ENCODE assay signal across 21 cellular contexts in genomic region chr18:26928669-26929313, GRCh38.
DNase-seq lines count a peak whose midpoint lies in the region; ATAC-seq and TF ChIP-seq lines count a peak whose summit lies in the region.
"Had no signal": no experiment of that assay in that cellular context is flagged by ENCODE, and none has a peak within 500 bp of the region (broad histone marks: within the 10 kb centered on the region; RNA-seq: fewer than 3 reads in every experiment).

No MANE protein-coding gene starts in this region.

- intact Hi-C loops in mammary epithelial cell (cut with micrococcal nuclease) = no loop called here
- intact Hi-C loops in breast epithelium (cut with DNase I; ENCODE audit: low total_unique reads) = no loop called here
- intact Hi-C loops in upper lobe of right lung (cut with DNase I) = no loop called here

- TF ChIP-seq CTCF in mammary epithelial cell (conservative IDR thresholded peaks at IDR 0.05 in 1 of 2, IDR thresholded peaks at IDR 0.05 in 1 of 2; ENCODE audit: extremely low read depth in 1 of 2, insufficient read depth in 1 of 2, low read depth in 1 of 2, low read length in 2 of 2) (no peak), breast epithelium (IDR thresholded peaks at IDR 0.05) (no peak), lung (IDR thresholded peaks at IDR 0.05; ENCODE audit: control extremely low read depth, extremely low read depth) (no peak), upper lobe of right lung (IDR thresholded peaks at IDR 0.05) (no peak)

- H3K9ac ChIP-seq in mammary epithelial cell (ENCODE audit: insufficient read depth, low read length) (no peak overlapping the region), Karpas-422 (ENCODE audit: low read length) (no peak overlapping the region)

- no peak overlapping the region for H3K27ac ChIP-seq in mammary epithelial cell (ENCODE audit: insufficient read depth, low read depth, low read length)
- no peak overlapping the region for H3K27ac ChIP-seq in breast epithelium
- H3K27ac ChIP-seq in lung (ENCODE audit: low read depth in 1 of 2, low read length in 1 of 2) = peak overlapping the region in 1 of 2 donors; percentile 24
- H3K27ac ChIP-seq in upper lobe of right lung = no peak overlapping the region
- no peak overlapping the region for H3K27ac ChIP-seq in Karpas-422 (ENCODE audit: low read length)
- H3K27ac ChIP-seq: SJCRH30 had no signal

- TF ChIP-seq POLR2A in breast epithelium (IDR thresholded peaks at IDR 0.05) = no peak

- H3K4me1 ChIP-seq in mammary epithelial cell (ENCODE audit: insufficient read depth, low read length) = no peaks in the 10 kb centered on the region
- H3K4me1 ChIP-seq in breast epithelium = no peaks in the 10 kb centered on the region
- H3K4me1 ChIP-seq in lung (ENCODE audit: control insufficient read depth in 2 of 2, insufficient read depth in 2 of 2, low read length in 2 of 2) = peaks cover 0 to 2% of the 10 kb centered on the region in 2 donors
- H3K4me1 ChIP-seq in upper lobe of right lung = peaks cover 3% of the 10 kb centered on the region
- no peaks in the 10 kb centered on the region for H3K4me1 ChIP-seq in Karpas-422 (ENCODE audit: low read length)
- H3K4me1 ChIP-seq: SJCRH30 had no signal

- H3K4me2 ChIP-seq in mammary epithelial cell (ENCODE audit: insufficient read depth, low read depth, low read length) (no peak overlapping the region), Karpas-422 (ENCODE audit: low read depth, low read length, poor library complexity, severe bottlenecking) (no peak overlapping the region)

- H3K36me3 ChIP-seq in mammary epithelial cell (ENCODE audit: insufficient read depth, low read length) = no peaks in the 10 kb centered on the region
- H3K36me3 ChIP-seq in breast epithelium = no peaks in the 10 kb centered on the region
- no peaks in the 10 kb centered on the region for H3K36me3 ChIP-seq in lung (ENCODE audit: control insufficient read depth in 2 of 2, insufficient read depth in 2 of 2, low read length in 2 of 2)
- no peaks in the 10 kb centered on the region for H3K36me3 ChIP-seq in upper lobe of right lung
- no peaks in the 10 kb centered on the region for H3K36me3 ChIP-seq in Karpas-422 (ENCODE audit: insufficient read depth, low read length)
- H3K36me3 ChIP-seq: SJCRH30 had no signal

- H2AFZ ChIP-seq in mammary epithelial cell (ENCODE audit: low read depth, low read length) (no peak overlapping the region), Karpas-422 (ENCODE audit: low read length) (no peak overlapping the region)

- H3K4me3 ChIP-seq in mammary epithelial cell (replicated peaks in 1 of 3; ENCODE audit: insufficient read depth in 1 of 3, low read depth in 2 of 3, low read length in 3 of 3) = no peak overlapping the region
- H3K4me3 ChIP-seq in breast epithelium = no peak overlapping the region
- H3K4me3 ChIP-seq in lung = no peak overlapping the region
- no peak overlapping the region for H3K4me3 ChIP-seq in upper lobe of right lung
- H3K4me3 ChIP-seq in Karpas-422 (ENCODE audit: low read length) = no peak overlapping the region
- H3K4me3 ChIP-seq: K562, SJCRH30 had no signal

- CTCF ChIA-PET in mammary epithelial cell (lab: Charles Lee; ENCODE audit: low non-redundant PET) = no interaction called here

- no peaks in the 10 kb centered on the region for H3K27me3 ChIP-seq in mammary epithelial cell (ENCODE audit: insufficient read depth, low read length)
- no peaks in the 10 kb centered on the region for H3K27me3 ChIP-seq in breast epithelium
- no peaks in the 10 kb centered on the region for H3K27me3 ChIP-seq in lung (ENCODE audit: control insufficient read depth, insufficient read depth)
- no peaks in the 10 kb centered on the region for H3K27me3 ChIP-seq in upper lobe of right lung
- H3K27me3 ChIP-seq in Karpas-422 (ENCODE audit: low read length) = no peaks in the 10 kb centered on the region
- H3K27me3 ChIP-seq: SJCRH30 had no signal

- no TSS peak for BruUV-seq in mammary epithelial cell (replicated peaks; lab: Mats Ljungman, UMichigan)

- in situ Hi-C loops in mammary epithelial cell (cut with MboI; ENCODE audit: low sequenced_read_pairs in 2 of 2) = no loop called here

- no peaks in the 10 kb centered on the region for H3K9me2 ChIP-seq in Karpas-422 (replicated peaks; ENCODE audit: insufficient read depth, low read length)

- H3K79me2 ChIP-seq in mammary epithelial cell (ENCODE audit: insufficient read depth, low read length) = no peaks in the 10 kb centered on the region
- H3K79me2 ChIP-seq in Karpas-422 (ENCODE audit: low read length) = no peaks in the 10 kb centered on the region

- DNase-seq in mammary epithelial cell = peak; percentile 46
- DNase-seq in breast epithelium (ENCODE audit: low spot score in 2 of 2) = no peak
- DNase-seq in islet precursor cell = peak; percentile 86
- peak; percentile 63 for DNase-seq in lung (ENCODE audit: low spot score)
- DNase-seq in upper lobe of right lung = peak; percentile 71
- DNase-seq in Karpas-422 = no peak
- no peak for DNase-seq in activated naive CD4-positive, alpha-beta T cell treated with Interleukin-2 at 50 U/mL for 16 hours
- DNase-seq: CD4-positive, CD25-positive, alpha-beta regulatory T cell; MV-4-11; NCI-H1105; NCI-H146; NCI-H2081; NCI-H446; NCI-H524 treated with DMSO at 0.1 percent for 48 hours; NCI-H774; NK-92 treated with Interleukin-12 subunit alpha and Interleukin-12 subunit beta, amount 100 ng/mL, for 24 hours; PC-3; SJCRH30 had no signal

- no peaks in the 10 kb centered on the region for H4K20me1 ChIP-seq in mammary epithelial cell (ENCODE audit: insufficient read depth, low read length)
- no peaks in the 10 kb centered on the region for H4K20me1 ChIP-seq in Karpas-422 (ENCODE audit: insufficient read depth, low read depth, low read length)

- peak; percentile 83 for ATAC-seq in lung (ENCODE audit: insufficient read depth, low FRiP score)
- ATAC-seq in upper lobe of right lung = peak; percentile 93
- no peak for ATAC-seq in HG03095 (IDR thresholded peaks at IDR 0.05; ENCODE audit: unreplicated experiment)
- ATAC-seq: K562, PC-3, Right ventricle myocardium inferior had no signal

- dilution Hi-C loops in mammary epithelial cell (cut with HindIII; ENCODE audit: low sequenced_read_pairs) = no loop called here

- WGBS in mammary epithelial cell (ENCODE audit: low coverage, missing lambda C conversion rate) = 21% methylated on average over 2 of the region's 3 CpGs
- 42 to 61% methylated on average over 3 of the region's 3 CpGs for WGBS in lung, 2 donors

- H3K9me3 ChIP-seq in mammary epithelial cell (replicated peaks; ENCODE audit: insufficient read depth, low read length) (no peaks in the 10 kb centered on the region), breast epithelium (no peaks in the 10 kb centered on the region), lung (ENCODE audit: control insufficient read depth in 2 of 2, insufficient read depth in 1 of 2, low read length in 1 of 2) (no peaks in the 10 kb centered on the region), upper lobe of right lung (no peaks in the 10 kb centered on the region), Karpas-422 (ENCODE audit: low read length) (no peaks in the 10 kb centered on the region)
- H3K9me3 ChIP-seq: SJCRH30 had no signal

Comparison
In these comparisons a context has a peak if more than half of its experiments do, and no peak if none do; other contexts are left out.
1. DNase-seq: peak in mammary epithelial cell (single experiment), islet precursor cell (single experiment), lung (single experiment) and upper lobe of right lung (single experiment); none in breast epithelium (0 of 2), Karpas-422 (single experiment) and activated naive CD4-positive, alpha-beta T cell treated with Interleukin-2 at 50 U/mL for 16 hours (single experiment).